19 cellular contexts compared by ENCODE assay signal in the genomic region with DNA sequence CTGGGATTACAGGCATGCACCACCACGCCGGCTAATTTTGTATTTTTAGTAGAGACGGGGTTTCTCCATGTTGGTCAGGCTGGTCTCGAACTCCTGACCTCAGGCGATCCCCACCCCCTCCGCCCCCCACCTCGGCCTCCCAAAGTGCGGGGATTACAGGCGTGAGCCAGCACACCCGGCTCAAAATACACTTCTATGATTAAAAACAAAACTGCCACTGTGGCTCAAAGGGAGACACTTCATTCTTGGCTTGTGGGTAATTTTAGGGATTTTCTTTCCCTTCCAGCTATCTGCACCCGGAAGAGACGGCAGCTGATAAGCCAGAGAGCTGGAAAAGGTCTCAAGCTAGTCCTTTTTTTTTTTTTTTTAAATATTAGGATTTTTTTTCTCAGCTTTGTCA. TPM values are rescaled to one million over a fixed set of nuclear protein-coding genes. Genes with fewer than 3 reads are reported as not detected.
DNase-seq lines count a peak whose midpoint lies in the region; ATAC-seq and TF ChIP-seq lines count a peak whose summit lies in the region.
"Had no signal": no experiment of that assay in that cellular context is flagged by ENCODE, and none has a peak within 500 bp of the region (broad histone marks: within the 10 kb centered on the region; RNA-seq: fewer than 3 reads in every experiment).

No MANE protein-coding gene starts in this region.

- H3K4me3 Mint-ChIP-seq in type B pancreatic cell = no peak overlapping the region
- H3K4me3 Mint-ChIP-seq: CD4-positive, alpha-beta memory T cell; GM23338; H9 had no signal

- H3K9me3 ChIP-seq in OCI-LY3 (ENCODE audit: insufficient read depth, low read length) = no peaks in the 10 kb centered on the region
- no peaks in the 10 kb centered on the region for H3K9me3 ChIP-seq in smooth muscle cell (replicated peaks; ENCODE audit: low read depth)
- H3K9me3 ChIP-seq in stomach = no peaks in the 10 kb centered on the region
- H3K9me3 ChIP-seq: Caco-2 had no signal

- H3K9ac ChIP-seq in OCI-LY3 (ENCODE audit: low read length) (no peak overlapping the region), smooth muscle cell (ENCODE audit: low read depth) (no peak overlapping the region)

- peaks cover 18% of the 10 kb centered on the region for H3F3A ChIP-seq in smooth muscle cell (ENCODE audit: low read depth)

- H3K4me3 ChIP-seq in OCI-LY3 (ENCODE audit: low read length) (no peak overlapping the region), smooth muscle cell (no peak overlapping the region), stomach (no peak overlapping the region)
- H3K4me3 ChIP-seq: GM23338 had no signal

- H3K9me3 Mint-ChIP-seq in type B pancreatic cell = no peaks in the 10 kb centered on the region
- H3K9me3 Mint-ChIP-seq: CD4-positive, alpha-beta memory T cell; GM23338; H9 had no signal

- no peak for ATAC-seq in HG02852 (IDR thresholded peaks at IDR 0.05; ENCODE audit: unreplicated experiment)
- ATAC-seq: GM23338, HCT116 had no signal

- no peaks in the 10 kb centered on the region for H3K36me3 ChIP-seq in OCI-LY3 (replicated peaks; ENCODE audit: low read depth, low read length)
- H3K36me3 ChIP-seq in smooth muscle cell (ENCODE audit: low read depth) = no peaks in the 10 kb centered on the region
- peaks cover 9 to 66% (median 40%) of the 10 kb centered on the region in 4 donors for H3K36me3 ChIP-seq in stomach

- intact Hi-C loops in stomach (cut with DNase I; ENCODE audit: low total_unique reads) = no loop called here

- H3K27ac Mint-ChIP-seq in type B pancreatic cell = no peak overlapping the region
- H3K27ac Mint-ChIP-seq: CD4-positive, alpha-beta memory T cell; GM23338; H9 had no signal

- TF ChIP-seq EP300 in stomach (IDR thresholded peaks at IDR 0.05) = no peak

- 23% methylated on average over 12 of the region's 12 CpGs for WGBS in smooth muscle cell (ENCODE audit: low lambda C conversion rate)
- 24 to 50% (median 31%) methylated on average over 12 of the region's 12 CpGs for WGBS in stomach, 5 donors

- H4K20me1 ChIP-seq in OCI-LY3 (ENCODE audit: insufficient read depth, low read length) = no peaks in the 10 kb centered on the region
- H4K20me1 ChIP-seq in smooth muscle cell (ENCODE audit: low read depth) = no peaks in the 10 kb centered on the region

- H3K4me2 ChIP-seq in OCI-LY3 (ENCODE audit: low read length) (peak overlapping the region; percentile 48; the same call in 1 of the 2 replicates), smooth muscle cell (no peak overlapping the region)
- H3K4me2 ChIP-seq: GM23338 had no signal

- no peak overlapping the region for H3K27ac ChIP-seq in OCI-LY3 (ENCODE audit: low read length)
- H3K27ac ChIP-seq in smooth muscle cell (ENCODE audit: low read depth) = peak overlapping the region; percentile 95
- peak overlapping the region in 4 of 5 donors; percentile 50 to 86 (median 78) for H3K27ac ChIP-seq in stomach

- peaks cover 35% of the 10 kb centered on the region for H3K4me1 Mint-ChIP-seq in type B pancreatic cell (ENCODE audit: unreplicated experiment)

- TF ChIP-seq CTCF in OCI-LY3 (IDR thresholded peaks at IDR 0.05; ENCODE audit: low read depth, low read length) (no peak), smooth muscle cell (IDR thresholded peaks at IDR 0.05; ENCODE audit: borderline replicate concordance, insufficient read depth, poor library complexity, severe bottlenecking) (no peak), stomach (IDR thresholded peaks at IDR 0.05) (no peak), type B pancreatic cell (conservative IDR thresholded peaks at IDR 0.05) (no peak)

- no peaks in the 10 kb centered on the region for H3K36me3 Mint-ChIP-seq in type B pancreatic cell
- H3K36me3 Mint-ChIP-seq: CD4-positive, alpha-beta memory T cell had no signal

- H2AFZ ChIP-seq in OCI-LY3 (ENCODE audit: low read depth, low read length) = no peak overlapping the region
- no peak overlapping the region for H2AFZ ChIP-seq in smooth muscle cell (ENCODE audit: low read depth)
- H2AFZ ChIP-seq: GM23338 had no signal

- H3K79me2 ChIP-seq in OCI-LY3 (ENCODE audit: low read length) (no peaks in the 10 kb centered on the region), smooth muscle cell (ENCODE audit: low read depth) (no peaks in the 10 kb centered on the region)

- H3K4me1 ChIP-seq in OCI-LY3 (ENCODE audit: low read length) (peaks cover 8% of the 10 kb centered on the region), smooth muscle cell (ENCODE audit: low read depth) (peaks cover 15% of the 10 kb centered on the region), stomach (peaks cover 70 to 100% (median 74%) of the 10 kb centered on the region in 4 donors)

- DNase-seq in amniotic epithelial cell (ENCODE audit: low read depth) (peak; percentile 29), smooth muscle cell (lab: John Stamatoyannopoulos, UW; ENCODE audit: unreplicated experiment) (no peak), stomach (no peak), type B pancreatic cell (ENCODE audit: extremely low spot score, unreplicated experiment) (no peak), LoVo (ENCODE audit: low spot score) (no peak), amygdala (lab: John Stamatoyannopoulos, UW) (no peak)
- DNase-seq: C1 segment of cervical spinal cord; Caco-2; CD4-positive, alpha-beta memory T cell; DMS153; DND-41; H9 had no signal

- no peaks in the 10 kb centered on the region; the same call in 1 of the 2 replicates for H3K27me3 ChIP-seq in OCI-LY3 (ENCODE audit: low read depth, low read length)
- no peaks in the 10 kb centered on the region for H3K27me3 ChIP-seq in smooth muscle cell (ENCODE audit: low read depth)
- no peaks in the 10 kb centered on the region for H3K27me3 ChIP-seq in stomach

- no peak for TF ChIP-seq POLR2A in stomach (IDR thresholded peaks at IDR 0.05)

- H3K27me3 Mint-ChIP-seq in type B pancreatic cell = no peaks in the 10 kb centered on the region

RNA-seq across cellular contexts. Expression of gene TMPRSS2, which starts 24.5 kb away (rescaled TPM):
- 1.3 and 2.0 TPM in 2 replicates for total RNA-seq in smooth muscle cell
- polyA plus RNA-seq in smooth muscle cell = 0.39 and 1.3 TPM in 2 replicates
- total RNA-seq in stomach = 100 to 1,000 TPM; 102 to 554 (median 195) TPM
- 100 to 1,000 TPM in 1 of 3 donors, 10 to 100 TPM in 2; 58.2 to 106 (median 59.2) TPM for polyA plus RNA-seq in stomach
- total RNA-seq in type B pancreatic cell (ENCODE audit: low replicate concordance) = 82.1 and 91.7 TPM in 2 replicates
- total RNA-seq: A172; A673; CD4-positive, alpha-beta memory T cell had no signal
- polyA plus RNA-seq: BJ; CD4-positive, alpha-beta memory T cell had no signal

RNA-seq across cellular contexts. Expression of gene MX1, which starts 57.4 kb away (rescaled TPM):
- total RNA-seq in smooth muscle cell (1.3 and 4.6 TPM in 2 replicates), stomach (100 to 1,000 TPM in 2 of 5 donors, 10 to 100 TPM in 3; 15.1 to 125 (median 66.9) TPM), type B pancreatic cell (ENCODE audit: low replicate concordance) (9.8 and 34.8 TPM in 2 replicates)
- polyA plus RNA-seq in smooth muscle cell (2.0 and 3.5 TPM in 2 replicates), stomach (10 to 100 TPM; 11.4 to 25.2 (median 25.1) TPM)

Comparison
In these comparisons a context has a peak if more than half of its experiments do, and no peak if none do; other contexts are left out.
1. RNA of gene TMPRSS2, which starts 24.5 kb away (total RNA-seq): 102 to 554 TPM in stomach and 82.1 to 91.7 TPM in type B pancreatic cell; 1.3 to 2.0 TPM in smooth muscle cell; every median in the first group is over 10 times any median in the second.